ENCODE assay signal across 2 cellular contexts in genomic region chr12:110100315-110100970, GRCh38.
TF ChIP-seq lines count a peak whose summit lies in the region.

No MANE protein-coding gene starts in this region.

TF ChIP-seq in IMR-90, 13 proteins besides CTCF, POLR2A, EP300 and RAD21:
- TF ChIP-seq SMC3 (IDR thresholded peaks at IDR 0.05; ENCODE audit: low read depth, low read length) = peak; percentile 96
- TF ChIP-seq CHD1 (IDR thresholded peaks at IDR 0.05; ENCODE audit: low read depth, low read length) = no peak

TF ChIP-seq in neural cell, 6 proteins besides CTCF, POLR2A, EP300 and RAD21:
- TF ChIP-seq TAF1 (IDR thresholded peaks at IDR 0.05; ENCODE audit: low read depth) (no peak), POLR2AphosphoS5 (IDR thresholded peaks at IDR 0.05) (no peak), REST (IDR thresholded peaks at IDR 0.05; ENCODE audit: borderline replicate concordance) (no peak), EZH2 (IDR thresholded peaks at IDR 0.05; ENCODE audit: borderline replicate concordance, insufficient read depth, low read length, poor library complexity, severe bottlenecking) (no peak), SMC3 (conservative IDR thresholded peaks at IDR 0.05; ENCODE audit: poor library complexity) (peak; percentile 89)
